11 cellular contexts compared by ENCODE assay signal in the genomic region with DNA sequence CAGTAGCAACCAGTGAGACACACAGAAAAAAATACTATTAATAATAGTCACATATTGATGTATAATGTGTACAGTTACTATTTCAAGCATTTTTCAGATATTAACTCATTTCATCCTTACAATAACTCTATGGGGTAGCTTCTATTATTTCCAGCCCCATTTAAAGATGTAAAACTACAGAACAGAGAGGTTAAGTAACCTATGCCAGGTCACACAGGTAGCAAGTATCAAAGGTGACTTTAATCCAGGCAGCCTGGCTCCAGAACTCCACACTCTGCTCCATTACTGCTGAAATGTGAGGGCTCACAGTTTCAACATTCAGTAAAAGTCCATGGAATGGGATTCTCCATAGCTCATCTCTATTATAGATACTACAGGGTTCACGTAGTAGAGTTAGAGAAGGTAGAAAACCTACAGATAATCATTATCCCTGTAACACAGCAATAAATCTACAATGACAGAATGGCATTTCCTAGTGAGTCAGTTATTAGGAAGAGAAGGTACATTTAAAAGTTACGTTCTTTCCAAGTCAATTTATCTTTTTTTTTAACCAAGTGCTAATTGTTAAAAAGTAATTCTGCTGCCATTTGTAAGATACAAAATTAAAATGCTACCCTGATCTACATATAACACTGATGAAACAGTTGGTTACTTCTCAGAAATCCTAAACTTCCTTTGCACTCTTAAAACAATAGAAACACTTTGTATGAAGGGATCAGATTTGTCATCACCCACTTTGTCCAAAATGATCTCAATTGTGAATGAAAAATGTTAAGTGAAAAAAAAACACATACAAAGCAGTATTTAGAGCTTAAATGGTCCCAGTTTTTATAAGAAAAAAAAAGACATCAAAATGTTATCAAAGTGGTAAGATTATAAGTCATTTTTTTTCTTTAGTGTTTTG. TPM values are rescaled to one million over a fixed set of nuclear protein-coding genes. Genes with fewer than 3 reads are reported as not detected.
DNase-seq lines count a peak whose midpoint lies in the region; ATAC-seq and TF ChIP-seq lines count a peak whose summit lies in the region.
"Had no signal": no experiment of that assay in that cellular context is flagged by ENCODE, and none has a peak within 500 bp of the region (broad histone marks: within the 10 kb centered on the region; RNA-seq: fewer than 3 reads in every experiment).

No MANE protein-coding gene starts in this region.

- H3K9ac ChIP-seq in mesenchymal stem cell (ENCODE audit: low read length) (no peak overlapping the region), Karpas-422 (ENCODE audit: low read length) (no peak overlapping the region)

- H2BK15ac ChIP-seq in mesenchymal stem cell (ENCODE audit: low read depth, poor library complexity, severe bottlenecking): no peak overlapping the region

- no peak for TF ChIP-seq CTCF in heart right ventricle (IDR thresholded peaks at IDR 0.05)
- no peak for TF ChIP-seq CTCF in brain microvascular endothelial cell (IDR thresholded peaks at IDR 0.05; ENCODE audit: low read depth, low read length, missing control alignments)
- no peak for TF ChIP-seq CTCF in upper lobe of right lung (IDR thresholded peaks at IDR 0.05)
- no peak for TF ChIP-seq CTCF in mucosa of descending colon (IDR thresholded peaks at IDR 0.05)
- TF ChIP-seq CTCF in GM10266 (IDR thresholded peaks at IDR 0.05; ENCODE audit: control insufficient read depth, insufficient read depth, low read depth, missing control alignments): no peak

- H3K4me1 ChIP-seq in heart right ventricle (peaks cover 18 to 77% (median 56%) of the 10 kb centered on the region in 9 donors), right cardiac atrium (ENCODE audit: control insufficient read depth, insufficient read depth, low read length) (peaks cover 24% of the 10 kb centered on the region), mesenchymal stem cell (ENCODE audit: control insufficient read depth, insufficient read depth, low read depth, low read length) (peaks cover 28% of the 10 kb centered on the region), upper lobe of right lung (peaks cover 54% of the 10 kb centered on the region), mucosa of descending colon (ENCODE audit: low read depth) (peaks cover 33% of the 10 kb centered on the region), Karpas-422 (ENCODE audit: low read length) (no peaks in the 10 kb centered on the region)

- H3K27me3 ChIP-seq in heart right ventricle: no peaks in the 10 kb centered on the region
- H3K27me3 ChIP-seq in right cardiac atrium (ENCODE audit: control insufficient read depth, insufficient read depth): no peaks in the 10 kb centered on the region
- no peaks in the 10 kb centered on the region for H3K27me3 ChIP-seq in brain microvascular endothelial cell (replicated peaks)
- no peaks in the 10 kb centered on the region for H3K27me3 ChIP-seq in mesenchymal stem cell (ENCODE audit: control insufficient read depth in 1 of 2, insufficient read depth in 1 of 2, low read length in 2 of 2)
- H3K27me3 ChIP-seq in upper lobe of right lung: no peaks in the 10 kb centered on the region
- no peaks in the 10 kb centered on the region for H3K27me3 ChIP-seq in Karpas-422 (ENCODE audit: low read length)

- H3K4ac ChIP-seq in mesenchymal stem cell (ENCODE audit: low read depth in 1 of 2, low read length in 2 of 2): no peak overlapping the region

- no peak overlapping the region for H2BK120ac ChIP-seq in mesenchymal stem cell (ENCODE audit: low read depth, low read length)

- H3K9me2 ChIP-seq in Karpas-422 (replicated peaks; ENCODE audit: insufficient read depth, low read length): no peaks in the 10 kb centered on the region

- H3K36me3 ChIP-seq in heart right ventricle: no peaks in the 10 kb centered on the region
- no peaks in the 10 kb centered on the region for H3K36me3 ChIP-seq in brain microvascular endothelial cell (replicated peaks)
- no peaks in the 10 kb centered on the region for H3K36me3 ChIP-seq in mesenchymal stem cell (ENCODE audit: control insufficient read depth in 1 of 2, insufficient read depth in 2 of 2, low read depth in 1 of 2, low read length in 2 of 2)
- no peaks in the 10 kb centered on the region for H3K36me3 ChIP-seq in upper lobe of right lung
- H3K36me3 ChIP-seq in mucosa of descending colon (ENCODE audit: low read depth): no peaks in the 10 kb centered on the region
- no peaks in the 10 kb centered on the region for H3K36me3 ChIP-seq in Karpas-422 (ENCODE audit: insufficient read depth, low read length)

- peak overlapping the region in 1 of 2 experiments; percentile 93 for H2BK12ac ChIP-seq in mesenchymal stem cell (ENCODE audit: low read length in 2 of 2)

- H3K9me3 ChIP-seq in heart right ventricle (no peaks in the 10 kb centered on the region), right cardiac atrium (ENCODE audit: control insufficient read depth, low read length) (no peaks in the 10 kb centered on the region), mesenchymal stem cell (ENCODE audit: control insufficient read depth, low read length) (no peaks in the 10 kb centered on the region), upper lobe of right lung (no peaks in the 10 kb centered on the region), mucosa of descending colon (no peaks in the 10 kb centered on the region), Karpas-422 (ENCODE audit: low read length) (no peaks in the 10 kb centered on the region)

- peak overlapping the region; percentile 93 for H2AK5ac ChIP-seq in mesenchymal stem cell (ENCODE audit: low read length, severe bottlenecking)

- peak overlapping the region; percentile 44 to 92 (median 74) for H3K27ac ChIP-seq in heart right ventricle
- H3K27ac ChIP-seq in right cardiac atrium (ENCODE audit: low read length): no peak overlapping the region
- peak overlapping the region; percentile 50 for H3K27ac ChIP-seq in brain microvascular endothelial cell
- H3K27ac ChIP-seq in mesenchymal stem cell (ENCODE audit: low read length, poor library complexity, severe bottlenecking): peak overlapping the region; percentile 70
- H3K27ac ChIP-seq in upper lobe of right lung: peak overlapping the region; percentile 20
- H3K27ac ChIP-seq in Karpas-422 (ENCODE audit: low read length): no peak overlapping the region

- H4K20me1 ChIP-seq in Karpas-422 (ENCODE audit: insufficient read depth, low read depth, low read length): peaks cover 4% of the 10 kb centered on the region; the same call in 1 of the 2 replicates

- H3K79me2 ChIP-seq in Karpas-422 (ENCODE audit: low read length): no peaks in the 10 kb centered on the region

- intact Hi-C loops in heart right ventricle (cut with DNase I): loop anchor here in 2 of 10 donors (2.0 to 10.0 kb wide), 2 partner anchors 17 to 227 kb away; a partner anchor contains a TSS
- intact Hi-C loops in right cardiac atrium (cut with DNase I): no loop called here
- intact Hi-C loops in upper lobe of right lung (cut with DNase I): no loop called here
- intact Hi-C loops in mucosa of descending colon (cut with DNase I, micrococcal nuclease): no loop called here

- peak overlapping the region; percentile 66 for H2BK5ac ChIP-seq in mesenchymal stem cell (ENCODE audit: low read depth, low read length, poor library complexity, severe bottlenecking)

- H4K91ac ChIP-seq in mesenchymal stem cell (ENCODE audit: low read length): peak overlapping the region; percentile 83

- DNase-seq in heart right ventricle (no peak), right cardiac atrium (no peak), brain microvascular endothelial cell (no peak), mesenchymal stem cell (no peak), upper lobe of right lung (no peak), mucosa of descending colon (no peak), GM10266 (ENCODE audit: extremely low spot score) (no peak), Karpas-422 (no peak)
- DNase-seq: midbrain, NCI-H2171, SHP77 had no signal

- peak overlapping the region in 1 of 2 experiments; percentile 75 for H3K18ac ChIP-seq in mesenchymal stem cell (ENCODE audit: low read depth in 1 of 2, low read length in 2 of 2)

- H4K8ac ChIP-seq in mesenchymal stem cell (ENCODE audit: low read length): no peak overlapping the region

- H3K4me2 ChIP-seq in mesenchymal stem cell (ENCODE audit: low read length, poor library complexity, severe bottlenecking) (no peak overlapping the region), Karpas-422 (ENCODE audit: low read depth, low read length, poor library complexity, severe bottlenecking) (no peak overlapping the region)

- 82 to 84% methylated on average over 2 of the region's 2 CpGs for WGBS in heart right ventricle, 2 donors
- WGBS in right cardiac atrium: 82% methylated on average over 2 of the region's 2 CpGs
- no CpG with 5 or more reads among the region's 2 CpGs for WGBS in mesenchymal stem cell

- H3K23ac ChIP-seq in mesenchymal stem cell (ENCODE audit: low read length in 2 of 2): no peak overlapping the region

- ATAC-seq in heart right ventricle: no peak
- ATAC-seq in right cardiac atrium: no peak
- ATAC-seq in upper lobe of right lung: no peak
- no peak for ATAC-seq in mucosa of descending colon

- in situ Hi-C loops in brain microvascular endothelial cell (cut with HindIII; ENCODE audit: low pct_ligation_motif_present, low sequenced_read_pairs): no loop called here

- H3K4me3 ChIP-seq in heart right ventricle: no peak overlapping the region
- no peak overlapping the region for H3K4me3 ChIP-seq in right cardiac atrium (ENCODE audit: low read length)
- H3K4me3 ChIP-seq in brain microvascular endothelial cell (ENCODE audit: low read depth, low read length): no peak overlapping the region
- no peak overlapping the region for H3K4me3 ChIP-seq in mesenchymal stem cell (ENCODE audit: insufficient read depth in 1 of 2, low read depth in 1 of 2, low read length in 2 of 2)
- no peak overlapping the region for H3K4me3 ChIP-seq in upper lobe of right lung
- no peak overlapping the region for H3K4me3 ChIP-seq in mucosa of descending colon
- H3K4me3 ChIP-seq in Karpas-422 (ENCODE audit: low read length): no peak overlapping the region

- H2AFZ ChIP-seq in mesenchymal stem cell (ENCODE audit: low read depth, low read length) (no peak overlapping the region), Karpas-422 (ENCODE audit: low read length) (no peak overlapping the region)

- H3K14ac ChIP-seq in mesenchymal stem cell (ENCODE audit: low read length in 2 of 2): no peak overlapping the region

- peaks cover 20% of the 10 kb centered on the region for H3K79me1 ChIP-seq in mesenchymal stem cell (replicated peaks; ENCODE audit: low read length, poor library complexity, severe bottlenecking)

RNA-seq across cellular contexts. Expression of a gene that starts 18.7 kb away (rescaled TPM):
- total RNA-seq in heart right ventricle (10 to 100 TPM; 18.1 to 39.9 (median 27.6) TPM), right cardiac atrium (10 to 100 TPM; 14.4 to 31.1 (median 21.9) TPM), upper lobe of right lung (49.1 TPM), mucosa of descending colon (10 to 100 TPM; 50.5 to 75.2 (median 68.8) TPM)
- polyA plus RNA-seq in heart right ventricle (1 to 10 TPM; 2.3 to 2.4 TPM), right cardiac atrium (2.1 TPM)
- polyA plus RNA-seq in mesenchymal stem cell (2013, experiment 1 of 2): 17.5 TPM
- 17.2 TPM for polyA plus RNA-seq in mesenchymal stem cell (2013, experiment 2 of 2)
- total RNA-seq in Karpas-422 (2014; rRNA removed; shearing (Covaris generic); ENCODE audit: low replicate concordance): 0.60 and 1.0 TPM in 2 replicates

Comparison
In these comparisons a context has a peak if more than half of its experiments do, and no peak if none do; other contexts are left out.
1. H3K27ac ChIP-seq: peak in heart right ventricle (10 of 10), brain microvascular endothelial cell (single experiment), mesenchymal stem cell (single experiment) and upper lobe of right lung (single experiment); none in right cardiac atrium (single experiment) and Karpas-422 (single experiment).